Comparison of ENCODE assay signal across 1 cellular context in the genomic region with DNA sequence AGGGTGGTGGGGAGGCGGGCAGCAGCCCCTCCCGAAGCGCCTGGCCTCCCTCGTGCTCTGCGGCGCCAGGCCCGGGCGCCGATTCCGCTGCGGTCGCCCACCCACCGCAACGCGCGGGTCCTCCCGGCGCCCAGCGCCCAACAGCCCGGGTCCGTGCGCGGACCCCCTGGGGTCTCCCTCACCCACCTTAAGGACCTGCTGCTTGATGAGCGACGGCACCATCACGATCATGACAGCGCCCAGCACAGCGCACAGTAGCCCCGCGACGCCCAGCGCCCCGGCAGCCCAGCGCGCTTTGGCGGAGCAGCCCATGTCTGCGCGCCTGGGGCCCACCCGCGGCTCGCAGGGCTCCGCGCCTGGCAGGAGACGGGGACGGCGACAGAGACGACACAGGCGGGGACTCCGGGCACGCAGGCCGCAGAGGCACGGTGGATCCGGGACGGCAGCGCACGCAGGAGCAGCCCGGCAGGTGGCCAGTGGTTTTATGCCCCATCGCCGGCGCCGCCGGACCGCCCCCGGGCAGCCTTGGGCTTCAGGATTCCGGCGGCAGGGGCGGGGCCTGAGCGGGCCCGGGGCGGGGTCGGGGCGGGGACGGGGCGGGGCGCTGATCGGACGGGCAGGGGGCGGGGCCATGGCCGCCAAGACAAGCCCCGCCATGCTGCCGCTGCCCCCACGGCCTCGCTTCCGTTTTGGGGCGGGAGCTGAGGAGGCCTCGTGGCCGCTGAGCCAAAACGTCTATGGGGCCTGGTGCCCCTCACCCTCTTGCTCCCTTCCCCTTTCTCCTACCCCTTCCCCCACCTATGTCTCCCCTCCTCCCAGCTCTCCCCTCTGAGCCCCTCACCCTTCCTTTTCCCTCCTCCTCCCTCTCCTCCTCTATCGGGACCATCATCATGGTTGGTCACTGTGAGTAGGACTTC.
TF ChIP-seq lines count a peak whose summit lies in the region.

Gene SCARB1, minus strand, starts transcription at position 456 of the 917 bp plus-strand sequence. Its CDS starts 144 bp downstream, at position 312.

TF ChIP-seq in HepG2, 621 proteins besides CTCF, POLR2A, EP300 and RAD21 (continued from another document and continues in another):
- TF ChIP-seq ATF4 (CRISPR knock-in tag; IDR thresholded peaks at IDR 0.05) (0 out of 4 replicates have a peak, but pooled peaks of 1 of the 2 experiments have one; percentile 14), CREB3 (CRISPR knock-in tag; IDR thresholded peaks at IDR 0.05) (0 out of 2 replicates have a peak, but pooled peaks have one; percentile 61), ZNF280B (CRISPR knock-in tag; IDR thresholded peaks at IDR 0.05; ENCODE audit: borderline replicate concordance) (no peak), ZFP90 (CRISPR knock-in tag; IDR thresholded peaks at IDR 0.05; ENCODE audit: borderline replicate concordance) (no peak; the same call in 1 of the 2 replicates), CHCHD3 (CRISPR knock-in tag; IDR thresholded peaks at IDR 0.05) (no peak), KDM3A (CRISPR knock-in tag; IDR thresholded peaks at IDR 0.05; ENCODE audit: low read depth) (0 out of 2 replicates have a peak, but pooled peaks have one; percentile 45), ARNT2 (CRISPR knock-in tag; IDR thresholded peaks at IDR 0.05; ENCODE audit: low read depth) (peak; percentile 75), ZNF709 (CRISPR knock-in tag; IDR thresholded peaks at IDR 0.05) (peak; percentile 98), CENPT (CRISPR knock-in tag; IDR thresholded peaks at IDR 0.05; ENCODE audit: low read depth) (peak; percentile 43; the same call in 1 of the 2 replicates), ZNF296 (CRISPR knock-in tag; conservative IDR thresholded peaks at IDR 0.05) (no peak), DPF2 (CRISPR knock-in tag; IDR thresholded peaks at IDR 0.05; ENCODE audit: borderline replicate concordance, low read depth) (no peak), HNF4A (CRISPR knock-in tag; IDR thresholded peaks at IDR 0.05) (no peak), MTA1 (CRISPR knock-in tag; IDR thresholded peaks at IDR 0.05; ENCODE audit: borderline replicate concordance) (no peak; the same call in 1 of the 2 replicates), FOXP1 (IDR thresholded peaks at IDR 0.05) (no peak), FOXP1 (CRISPR knock-in tag; IDR thresholded peaks at IDR 0.05) (no peak), ZNF256 (CRISPR knock-in tag; conservative IDR thresholded peaks at IDR 0.05) (no peak), ISL2 (CRISPR knock-in tag; IDR thresholded peaks at IDR 0.05) (no peak), SMAD9 (CRISPR knock-in tag; IDR thresholded peaks at IDR 0.05) (no peak), ADNP (CRISPR knock-in tag; IDR thresholded peaks at IDR 0.05) (no peak), ZNF337 (CRISPR knock-in tag; IDR thresholded peaks at IDR 0.05; ENCODE audit: borderline replicate concordance, low read depth) (no peak; the same call in 1 of the 2 replicates), ZNF674 (CRISPR knock-in tag; IDR thresholded peaks at IDR 0.05; ENCODE audit: low read depth) (no peak), RFXAP (CRISPR knock-in tag; IDR thresholded peaks at IDR 0.05; ENCODE audit: borderline replicate concordance) (no peak), ZNF24 (IDR thresholded peaks at IDR 0.05) (no peak), ZNF260 (CRISPR knock-in tag; IDR thresholded peaks at IDR 0.05; ENCODE audit: borderline replicate concordance, low read depth) (no peak), ZNF589 (CRISPR knock-in tag; conservative IDR thresholded peaks at IDR 0.05) (peak; percentile 62; the same call in 1 of the 2 replicates), CCDC6 (CRISPR knock-in tag; IDR thresholded peaks at IDR 0.05) (peak; percentile 61; the same call in 1 of the 2 replicates), KLF12 (CRISPR knock-in tag; IDR thresholded peaks at IDR 0.05; ENCODE audit: borderline replicate concordance) (peak; percentile 73; the same call in 1 of the 2 replicates), GLI4 (CRISPR knock-in tag; IDR thresholded peaks at IDR 0.05; ENCODE audit: borderline replicate concordance) (no peak), ZNF343 (CRISPR knock-in tag; IDR thresholded peaks at IDR 0.05) (no peak), CREM (IDR thresholded peaks at IDR 0.05) (no peak), CREM (CRISPR knock-in tag; IDR thresholded peaks at IDR 0.05) (no peak), KLF9 (CRISPR knock-in tag; IDR thresholded peaks at IDR 0.05; ENCODE audit: low read depth) (no peak), HHEX (CRISPR knock-in tag; IDR thresholded peaks at IDR 0.05) (no peak), ZNF557 (CRISPR knock-in tag; IDR thresholded peaks at IDR 0.05) (0 out of 2 replicates have a peak, but pooled peaks have one; percentile 18)
- TF ChIP-seq, protein P1, sequence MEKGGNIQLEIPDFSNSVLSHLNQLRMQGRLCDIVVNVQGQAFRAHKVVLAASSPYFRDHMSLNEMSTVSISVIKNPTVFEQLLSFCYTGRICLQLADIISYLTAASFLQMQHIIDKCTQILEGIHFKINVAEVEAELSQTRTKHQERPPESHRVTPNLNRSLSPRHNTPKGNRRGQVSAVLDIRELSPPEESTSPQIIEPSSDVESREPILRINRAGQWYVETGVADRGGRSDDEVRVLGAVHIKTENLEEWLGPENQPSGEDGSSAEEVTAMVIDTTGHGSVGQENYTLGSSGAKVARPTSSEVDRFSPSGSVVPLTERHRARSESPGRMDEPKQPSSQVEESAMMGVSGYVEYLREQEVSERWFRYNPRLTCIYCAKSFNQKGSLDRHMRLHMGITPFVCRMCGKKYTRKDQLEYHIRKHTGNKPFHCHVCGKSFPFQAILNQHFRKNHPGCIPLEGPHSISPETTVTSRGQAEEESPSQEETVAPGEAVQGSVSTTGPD (CRISPR knock-in tag; IDR thresholded peaks at IDR 0.05) = no peak
- TF ChIP-seq, protein P2, sequence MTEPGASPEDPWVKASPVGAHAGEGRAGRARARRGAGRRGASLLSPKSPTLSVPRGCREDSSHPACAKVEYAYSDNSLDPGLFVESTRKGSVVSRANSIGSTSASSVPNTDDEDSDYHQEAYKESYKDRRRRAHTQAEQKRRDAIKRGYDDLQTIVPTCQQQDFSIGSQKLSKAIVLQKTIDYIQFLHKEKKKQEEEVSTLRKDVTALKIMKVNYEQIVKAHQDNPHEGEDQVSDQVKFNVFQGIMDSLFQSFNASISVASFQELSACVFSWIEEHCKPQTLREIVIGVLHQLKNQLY (CRISPR knock-in tag; IDR thresholded peaks at IDR 0.05) = no peak
- TF ChIP-seq, protein P3, sequence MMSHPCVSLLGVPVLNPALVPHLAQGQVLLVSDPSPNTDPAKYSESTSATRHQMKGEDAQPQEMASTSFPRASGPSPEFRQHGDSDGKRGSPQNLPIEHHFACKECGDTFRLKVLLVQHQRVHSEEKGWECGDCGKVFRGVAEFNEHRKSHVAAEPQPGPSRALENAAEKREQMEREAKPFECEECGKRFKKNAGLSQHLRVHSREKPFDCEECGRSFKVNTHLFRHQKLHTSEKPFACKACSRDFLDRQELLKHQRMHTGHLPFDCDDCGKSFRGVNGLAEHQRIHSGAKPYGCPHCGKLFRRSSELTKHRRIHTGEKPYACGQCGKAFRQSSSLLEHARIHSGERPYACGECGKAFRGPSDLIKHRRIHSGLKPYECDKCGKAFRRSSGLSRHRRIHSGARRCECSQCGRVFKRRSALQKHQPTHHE (CRISPR knock-in tag; IDR thresholded peaks at IDR 0.05; ENCODE audit: borderline replicate concordance) = 0 out of 2 replicates have a peak, but pooled peaks have one; percentile 6
- TF ChIP-seq, protein P4, sequence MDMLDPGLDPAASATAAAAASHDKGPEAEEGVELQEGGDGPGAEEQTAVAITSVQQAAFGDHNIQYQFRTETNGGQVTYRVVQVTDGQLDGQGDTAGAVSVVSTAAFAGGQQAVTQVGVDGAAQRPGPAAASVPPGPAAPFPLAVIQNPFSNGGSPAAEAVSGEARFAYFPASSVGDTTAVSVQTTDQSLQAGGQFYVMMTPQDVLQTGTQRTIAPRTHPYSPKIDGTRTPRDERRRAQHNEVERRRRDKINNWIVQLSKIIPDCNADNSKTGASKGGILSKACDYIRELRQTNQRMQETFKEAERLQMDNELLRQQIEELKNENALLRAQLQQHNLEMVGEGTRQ (IDR thresholded peaks at IDR 0.05; ENCODE audit: low read depth, low read length) = no peak
- TF ChIP-seq, protein P4 (CRISPR knock-in tag; IDR thresholded peaks at IDR 0.05; ENCODE audit: borderline replicate concordance) = no peak
- TF ChIP-seq, protein P5, sequence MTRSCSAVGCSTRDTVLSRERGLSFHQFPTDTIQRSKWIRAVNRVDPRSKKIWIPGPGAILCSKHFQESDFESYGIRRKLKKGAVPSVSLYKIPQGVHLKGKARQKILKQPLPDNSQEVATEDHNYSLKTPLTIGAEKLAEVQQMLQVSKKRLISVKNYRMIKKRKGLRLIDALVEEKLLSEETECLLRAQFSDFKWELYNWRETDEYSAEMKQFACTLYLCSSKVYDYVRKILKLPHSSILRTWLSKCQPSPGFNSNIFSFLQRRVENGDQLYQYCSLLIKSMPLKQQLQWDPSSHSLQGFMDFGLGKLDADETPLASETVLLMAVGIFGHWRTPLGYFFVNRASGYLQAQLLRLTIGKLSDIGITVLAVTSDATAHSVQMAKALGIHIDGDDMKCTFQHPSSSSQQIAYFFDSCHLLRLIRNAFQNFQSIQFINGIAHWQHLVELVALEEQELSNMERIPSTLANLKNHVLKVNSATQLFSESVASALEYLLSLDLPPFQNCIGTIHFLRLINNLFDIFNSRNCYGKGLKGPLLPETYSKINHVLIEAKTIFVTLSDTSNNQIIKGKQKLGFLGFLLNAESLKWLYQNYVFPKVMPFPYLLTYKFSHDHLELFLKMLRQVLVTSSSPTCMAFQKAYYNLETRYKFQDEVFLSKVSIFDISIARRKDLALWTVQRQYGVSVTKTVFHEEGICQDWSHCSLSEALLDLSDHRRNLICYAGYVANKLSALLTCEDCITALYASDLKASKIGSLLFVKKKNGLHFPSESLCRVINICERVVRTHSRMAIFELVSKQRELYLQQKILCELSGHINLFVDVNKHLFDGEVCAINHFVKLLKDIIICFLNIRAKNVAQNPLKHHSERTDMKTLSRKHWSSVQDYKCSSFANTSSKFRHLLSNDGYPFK (CRISPR knock-in tag; IDR thresholded peaks at IDR 0.05; ENCODE audit: borderline replicate concordance) = no peak
- TF ChIP-seq, protein P6, sequence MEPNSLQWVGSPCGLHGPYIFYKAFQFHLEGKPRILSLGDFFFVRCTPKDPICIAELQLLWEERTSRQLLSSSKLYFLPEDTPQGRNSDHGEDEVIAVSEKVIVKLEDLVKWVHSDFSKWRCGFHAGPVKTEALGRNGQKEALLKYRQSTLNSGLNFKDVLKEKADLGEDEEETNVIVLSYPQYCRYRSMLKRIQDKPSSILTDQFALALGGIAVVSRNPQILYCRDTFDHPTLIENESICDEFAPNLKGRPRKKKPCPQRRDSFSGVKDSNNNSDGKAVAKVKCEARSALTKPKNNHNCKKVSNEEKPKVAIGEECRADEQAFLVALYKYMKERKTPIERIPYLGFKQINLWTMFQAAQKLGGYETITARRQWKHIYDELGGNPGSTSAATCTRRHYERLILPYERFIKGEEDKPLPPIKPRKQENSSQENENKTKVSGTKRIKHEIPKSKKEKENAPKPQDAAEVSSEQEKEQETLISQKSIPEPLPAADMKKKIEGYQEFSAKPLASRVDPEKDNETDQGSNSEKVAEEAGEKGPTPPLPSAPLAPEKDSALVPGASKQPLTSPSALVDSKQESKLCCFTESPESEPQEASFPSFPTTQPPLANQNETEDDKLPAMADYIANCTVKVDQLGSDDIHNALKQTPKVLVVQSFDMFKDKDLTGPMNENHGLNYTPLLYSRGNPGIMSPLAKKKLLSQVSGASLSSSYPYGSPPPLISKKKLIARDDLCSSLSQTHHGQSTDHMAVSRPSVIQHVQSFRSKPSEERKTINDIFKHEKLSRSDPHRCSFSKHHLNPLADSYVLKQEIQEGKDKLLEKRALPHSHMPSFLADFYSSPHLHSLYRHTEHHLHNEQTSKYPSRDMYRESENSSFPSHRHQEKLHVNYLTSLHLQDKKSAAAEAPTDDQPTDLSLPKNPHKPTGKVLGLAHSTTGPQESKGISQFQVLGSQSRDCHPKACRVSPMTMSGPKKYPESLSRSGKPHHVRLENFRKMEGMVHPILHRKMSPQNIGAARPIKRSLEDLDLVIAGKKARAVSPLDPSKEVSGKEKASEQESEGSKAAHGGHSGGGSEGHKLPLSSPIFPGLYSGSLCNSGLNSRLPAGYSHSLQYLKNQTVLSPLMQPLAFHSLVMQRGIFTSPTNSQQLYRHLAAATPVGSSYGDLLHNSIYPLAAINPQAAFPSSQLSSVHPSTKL (CRISPR knock-in tag; IDR thresholded peaks at IDR 0.05) = peak; percentile 16; the same call in 1 of the 2 replicates
